Comparison of ENCODE assay signal across 7 cellular contexts in genomic region chr3:123966799-123967198, GRCh38. TPM values are rescaled to one million over a fixed set of nuclear protein-coding genes. Genes with fewer than 3 reads are reported as not detected.
"Had no signal": no experiment of that assay in that cellular context is flagged by ENCODE, and none has a peak within 500 bp of the region (broad histone marks: within the 10 kb centered on the region; RNA-seq: fewer than 3 reads in every experiment).

No MANE protein-coding gene starts in this region.

RNA-seq across cellular contexts. Expression of gene ROPN1, which starts 25.1 kb away (rescaled TPM):
- total RNA-seq: activated naive CD4-positive, alpha-beta T cell treated with anti-CD3 and anti-CD28 coated beads, Interleukin-2, amount 50 U/mL, for 72 hours; cardiac septum; left lung; mononuclear cell; posterior vena cava; skeletal muscle tissue had no signal
- polyA plus RNA-seq: esophagus had no signal
